13 cellular contexts compared by ENCODE assay signal in the genomic region with DNA sequence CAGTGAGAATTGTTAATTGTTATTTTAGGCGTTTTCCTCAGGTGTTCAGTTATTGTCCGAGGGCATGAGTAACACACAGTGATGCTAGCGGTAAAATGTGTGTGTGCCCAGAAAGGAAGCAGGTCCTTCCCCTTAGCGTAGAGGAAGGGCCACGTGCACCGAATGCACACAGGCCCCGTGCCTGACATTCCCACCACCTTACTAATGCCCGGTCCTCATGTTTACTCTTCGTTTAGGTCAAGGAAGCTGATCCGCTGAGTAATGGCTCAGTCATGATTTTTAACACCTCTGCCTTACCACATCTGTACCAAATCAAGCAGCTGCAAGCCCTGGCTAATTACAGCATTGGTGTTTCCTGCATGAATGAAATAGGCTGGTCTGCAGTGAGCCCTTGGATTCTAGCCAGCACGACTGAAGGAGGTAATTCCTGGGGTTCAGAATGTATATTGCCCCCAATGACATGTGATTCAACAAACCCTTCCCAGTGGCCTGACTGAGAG.
DNase-seq lines count a peak whose midpoint lies in the region; ATAC-seq and TF ChIP-seq lines count a peak whose summit lies in the region.
"Had no signal": no experiment of that assay in that cellular context is flagged by ENCODE, and none has a peak within 500 bp of the region (broad histone marks: within the 10 kb centered on the region; RNA-seq: fewer than 3 reads in every experiment).

No MANE protein-coding gene starts in this region.

- no peaks in the 10 kb centered on the region for H3K4me1 ChIP-seq in testis

- H3K4me1 Mint-ChIP-seq in natural killer cell treated with Interleukin-12 subunit alpha and Interleukin-12 subunit beta and Interleukin-15 and Interleukin-18, amount 100 ng/mL, for 72 hours (ENCODE audit: low read depth in 2 of 2), result no peaks in the 10 kb centered on the region
- H3K4me1 Mint-ChIP-seq in T-helper 2 cell treated with Interferon-gamma antibody and Interleukin-4, amounts not matched to agents 5 μg/mL and 100 μg/mL, for 36 hours (ENCODE audit: low read depth), result no peaks in the 10 kb centered on the region

- no peaks in the 10 kb centered on the region for H3K36me3 ChIP-seq in testis (ENCODE audit: low read depth, missing control alignments)

- H3K9me3 ChIP-seq in testis, result no peaks in the 10 kb centered on the region

- no peak overlapping the region for H3K27ac ChIP-seq in testis

- TF ChIP-seq POLR2A in testis (IDR thresholded peaks at IDR 0.05), result no peak

- no peak for TF ChIP-seq CTCF in testis (IDR thresholded peaks at IDR 0.05)

- intact Hi-C loops in testis (cut with DNase I; ENCODE audit: low total_unique reads), result no loop called here

- DNase-seq in DMS53 (lab: John Stamatoyannopoulos, UW), result peak; percentile 74
- DNase-seq in NCI-H226, result peak; percentile 5
- DNase-seq in dermis microvascular lymphatic vessel endothelial cell (ENCODE audit: low read depth in 2 of 2), result peak; percentile 95 to 99
- peak; percentile 88 for DNase-seq in non-pigmented ciliary epithelial cell (ENCODE audit: low read depth)
- DNase-seq in natural killer cell treated with Interleukin-12 subunit alpha and Interleukin-12 subunit beta and Interleukin-15 and Interleukin-18, amount 100 ng/mL, for 72 hours (ENCODE audit: low spot score), result no peak
- DNase-seq in testis, result no peak
- no peak for DNase-seq in T-helper 2 cell treated with Interferon-gamma antibody and Interleukin-4, amounts not matched to agents 5 μg/mL and 100 μg/mL, for 36 hours (ENCODE audit: low spot score)
- DNase-seq: activated CD4-positive, alpha-beta T cell treated with anti-CD3 and anti-CD28 coated beads for 48 hours; NCI-H510A treated with DMSO at 0.1 percent for 48 hours; stimulated activated CD4-positive, alpha-beta T cell treated with anti-CD3 and anti-CD28 coated beads, Interleukin-2, amount 100 ng/mL, for 24 hours had no signal

- no peak overlapping the region for H3K27ac Mint-ChIP-seq in natural killer cell treated with Interleukin-12 subunit alpha and Interleukin-12 subunit beta and Interleukin-15 and Interleukin-18, amount 100 ng/mL, for 72 hours
- no peak overlapping the region for H3K27ac Mint-ChIP-seq in T-helper 2 cell treated with Interferon-gamma antibody and Interleukin-4, amounts not matched to agents 5 μg/mL and 100 μg/mL, for 36 hours
- H3K27ac Mint-ChIP-seq: dendritic cell treated with granulocyte-macrophage colony-stimulating factor and Interleukin-4, amounts not matched to agents 40 ng/mL and 50 ng/mL, for 4 days; memory B cell had no signal

- H3K36me3 Mint-ChIP-seq in natural killer cell treated with Interleukin-12 subunit alpha and Interleukin-12 subunit beta and Interleukin-15 and Interleukin-18, amount 100 ng/mL, for 72 hours, result peaks cover 14% of the 10 kb centered on the region
- no peaks in the 10 kb centered on the region for H3K36me3 Mint-ChIP-seq in T-helper 2 cell treated with Interferon-gamma antibody and Interleukin-4, amounts not matched to agents 5 μg/mL and 100 μg/mL, for 36 hours (ENCODE audit: low read depth)

- no peak overlapping the region for H3K4me3 ChIP-seq in testis

- 82 to 86% methylated on average over 11 of the region's 11 CpGs for WGBS in testis, 2 donors

- no peak overlapping the region for H3K4me3 Mint-ChIP-seq in natural killer cell treated with Interleukin-12 subunit alpha and Interleukin-12 subunit beta and Interleukin-15 and Interleukin-18, amount 100 ng/mL, for 72 hours
- H3K4me3 Mint-ChIP-seq in T-helper 2 cell treated with Interferon-gamma antibody and Interleukin-4, amounts not matched to agents 5 μg/mL and 100 μg/mL, for 36 hours, result no peak overlapping the region
- H3K4me3 Mint-ChIP-seq: dendritic cell treated with granulocyte-macrophage colony-stimulating factor and Interleukin-4, amounts not matched to agents 40 ng/mL and 50 ng/mL, for 4 days; memory B cell had no signal

- no peak for ATAC-seq in GM18502 (IDR thresholded peaks at IDR 0.05; ENCODE audit: poor library complexity, unreplicated experiment)
- ATAC-seq in natural killer cell treated with Interleukin-12 subunit alpha and Interleukin-12 subunit beta and Interleukin-15 and Interleukin-18, amount 100 ng/mL, for 72 hours, result no peak

- H3K27me3 ChIP-seq in testis, result no peaks in the 10 kb centered on the region

- H3K9me3 Mint-ChIP-seq in natural killer cell treated with Interleukin-12 subunit alpha and Interleukin-12 subunit beta and Interleukin-15 and Interleukin-18, amount 100 ng/mL, for 72 hours, result peaks cover 8% of the 10 kb centered on the region
- peaks cover 12% of the 10 kb centered on the region for H3K9me3 Mint-ChIP-seq in T-helper 2 cell treated with Interferon-gamma antibody and Interleukin-4, amounts not matched to agents 5 μg/mL and 100 μg/mL, for 36 hours

- H3K27me3 Mint-ChIP-seq in natural killer cell treated with Interleukin-12 subunit alpha and Interleukin-12 subunit beta and Interleukin-15 and Interleukin-18, amount 100 ng/mL, for 72 hours, result peaks cover 3 to 17% of the 10 kb centered on the region in 2 donors
- peaks cover 18% of the 10 kb centered on the region for H3K27me3 Mint-ChIP-seq in T-helper 2 cell treated with Interferon-gamma antibody and Interleukin-4, amounts not matched to agents 5 μg/mL and 100 μg/mL, for 36 hours (ENCODE audit: low read depth)

Comparison
In these comparisons a context has a peak if more than half of its experiments do, and no peak if none do; other contexts are left out.
1. DNase-seq: peak in DMS53 (single experiment), NCI-H226 (single experiment), dermis microvascular lymphatic vessel endothelial cell (2 of 2) and non-pigmented ciliary epithelial cell (single experiment); none in natural killer cell treated with Interleukin-12 subunit alpha and Interleukin-12 subunit beta and Interleukin-15 and Interleukin-18, amount 100 ng/mL, for 72 hours (single experiment), testis (single experiment) and T-helper 2 cell treated with Interferon-gamma antibody and Interleukin-4, amounts not matched to agents 5 μg/mL and 100 μg/mL, for 36 hours (single experiment).